Comparison of ENCODE assay signal across 8 cellular contexts in the genomic region with DNA sequence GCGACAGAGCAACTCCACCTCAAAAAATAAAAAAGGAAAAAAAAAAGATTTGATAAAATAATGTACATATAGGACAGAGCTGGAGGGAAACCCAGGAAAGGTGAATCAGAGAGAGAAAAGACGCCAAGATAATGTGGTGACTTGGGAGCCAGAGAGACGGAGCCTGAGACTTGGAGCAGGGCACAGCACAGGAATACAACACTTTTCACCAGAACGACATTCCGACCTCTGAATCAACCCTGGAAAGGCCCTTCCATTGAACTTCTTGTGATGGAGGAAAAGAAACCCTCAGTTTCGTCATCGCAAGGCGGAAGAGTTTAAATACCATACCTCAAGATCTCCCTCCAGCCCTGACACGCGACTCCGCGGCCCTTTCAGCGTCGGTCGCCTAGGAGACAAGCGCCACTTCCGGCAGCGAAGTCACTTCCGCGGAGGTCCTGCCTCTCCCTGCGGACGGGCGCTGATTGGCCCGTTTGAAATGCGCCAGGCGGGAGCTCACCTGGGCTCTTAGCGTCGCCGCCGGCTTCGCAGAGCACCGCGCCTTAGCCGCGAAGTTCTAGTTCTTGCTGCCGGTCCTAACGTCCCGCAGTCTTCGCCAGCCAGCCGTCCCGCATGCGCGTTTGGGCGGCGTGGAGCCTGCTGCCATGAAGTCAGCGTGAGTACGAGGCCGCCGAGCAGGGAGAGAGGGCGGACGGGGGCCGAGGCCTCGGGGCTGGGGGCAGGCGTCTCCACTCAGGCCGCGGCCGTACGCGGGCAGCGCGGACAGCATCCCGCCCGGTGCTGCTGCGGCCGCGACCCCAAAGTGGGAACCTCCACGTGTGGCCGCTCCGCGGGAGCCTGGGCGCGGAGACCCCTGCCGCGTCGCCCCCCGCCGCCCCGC. TPM values are rescaled to one million over a fixed set of nuclear protein-coding genes. Genes with fewer than 3 reads are reported as not detected.
DNase-seq lines count a peak whose midpoint lies in the region; ATAC-seq, FAIRE-seq and TF ChIP-seq lines count a peak whose summit lies in the region.

KIF23 (plus strand) TSS at position 528 of the 880 bp plus-strand sequence; CDS start at position 645, 117 bp downstream.

- peak within 1 kb of the TSS; percentile 60 for H3K56ac ChIP-seq in H1 (replicated peaks; ENCODE audit: insufficient read length, low read depth, low read length)

- H3K4me1 Mint-ChIP-seq in memory B cell = peaks cover 7% of the 10 kb centered on the region

- no peak for FAIRE-seq in H1 (lab: Jason Lieb, UNC)

- TF ChIP-seq RAD21 in H1 (IDR thresholded peaks at IDR 0.05 in 1 of 2, conservative IDR thresholded peaks at IDR 0.05 in 1 of 2; ENCODE audit: low read depth in 2 of 2, low read length in 2 of 2) = no peak

- peak; percentile 76; a peak in 2 of 3 replicates for TF ChIP-seq POLR2A in H1 (IDR thresholded peaks at IDR 0.05; ENCODE audit: control extremely low read depth in 1 of 2, low read depth in 2 of 2, low read length in 2 of 2)

- no peaks in the 10 kb centered on the region for H3K9me3 Mint-ChIP-seq in memory B cell

- peak within 1 kb of the TSS; percentile 53; the same call in 1 of the 2 replicates for H3K27ac ChIP-seq in H1 (ENCODE audit: low read depth, low read length)

- no peak within 1 kb of the TSS for H2AK5ac ChIP-seq in H1 (ENCODE audit: low read depth, low read length)

- H3K4me3 Mint-ChIP-seq in memory B cell = peak within 1 kb of the TSS; percentile 88

- no peak within 1 kb of the TSS for H2BK12ac ChIP-seq in H1 (ENCODE audit: low read depth, low read length)

- H3K36me3 ChIP-seq in H1 (ENCODE audit: control insufficient read depth in 2 of 4, insufficient read depth in 4 of 4, low read length in 3 of 4) = peaks cover 4 to 18% (median 11%) of the 10 kb centered on the region in 4 experiments; a peak in 7 of 8 replicates

- no peak within 1 kb of the TSS for H2BK15ac ChIP-seq in H1 (ENCODE audit: low read length)

- peak within 1 kb of the TSS; percentile 41; the same call in 1 of the 2 replicates for H4K8ac ChIP-seq in H1 (ENCODE audit: extremely low read depth, insufficient read depth, low read length)

- peaks cover 3% of the 10 kb centered on the region for H3K79me1 ChIP-seq in H1 (ENCODE audit: low read depth, low read length)

- H2BK5ac ChIP-seq in H1 (ENCODE audit: low read depth, low read length) = peak within 1 kb of the TSS; percentile 77

- 3% methylated on average over 60 of the region's 78 CpGs; no CpG with 5 or more reads in 1 of the 2 experiments for WGBS in H1 (ENCODE audit: extremely low coverage in 1 of 2, insufficient coverage in 1 of 2, insufficient read length in 1 of 2, insufficient replicate concordance in 2 of 2, low coverage in 1 of 2, low lambda C conversion rate in 2 of 2, missing lambda C conversion rate in 1 of 2), 2 experiments

- ATAC-seq in GM19468 (IDR thresholded peaks at IDR 0.05; ENCODE audit: extremely low read depth, unreplicated experiment) = peak; percentile 82
- ATAC-seq in memory B cell (ENCODE audit: low read depth) = peak; percentile 98

- H3K4me1 ChIP-seq in H1 (replicated peaks in 1 of 4; ENCODE audit: control insufficient read depth in 3 of 4, insufficient read depth in 4 of 4, low read length in 3 of 4) = peaks cover 0 to 2% (median under 1%) of the 10 kb centered on the region in 4 experiments; a peak in 2 of 7 replicates

- POLR2A ChIA-PET in activated CD8-positive, alpha-beta memory T cell treated with anti-CD3 and anti-CD28 coated beads for 36 hours (lab: Charles Lee) = interaction anchor here (0.6 to 1.6 kb wide), 4 partner anchors 14 to 49 kb away, joined by 3 to 6 read pairs (median 4); partner anchors contain the start of gene RPLP1
- POLR2A ChIA-PET in H1 (lab: Charles Lee; ENCODE audit: partially characterized antibody) = interaction anchor here (0.6 to 8.0 kb wide), 11 partner anchors 8 to 1704 kb away, joined by 3 to 97 read pairs (median 5); partner anchors contain the start of genes GLCE and RPLP1

- H3K4me3 ChIP-seq in H1 (ENCODE audit: extremely low read depth in 1 of 4, insufficient read depth in 2 of 4, low read depth in 3 of 4, low read length in 4 of 4) = peak within 1 kb of the TSS; percentile 81 to 95 (median 88)

- no peak within 1 kb of the TSS for H3K23ac ChIP-seq in H1 (ENCODE audit: insufficient read length)

- H3K14ac ChIP-seq in H1 (ENCODE audit: insufficient read length) = no peak within 1 kb of the TSS

- peak within 1 kb of the TSS; percentile 91 for H4K5ac ChIP-seq in H1 (ENCODE audit: insufficient read length, low read depth, low read length)

- H3K23me2 ChIP-seq in H1 (ENCODE audit: low read depth, low read length) = peaks cover 5% of the 10 kb centered on the region; the same call in 1 of the 2 replicates

- H4K20me1 ChIP-seq in H1 (replicated peaks in 1 of 2; ENCODE audit: control insufficient read depth in 1 of 2, insufficient read depth in 2 of 2, low read length in 2 of 2) = peaks cover 0 to 2% of the 10 kb centered on the region in 2 experiments

- peak within 1 kb of the TSS; percentile 79 for H4K91ac ChIP-seq in H1 (replicated peaks; ENCODE audit: insufficient read length, low read length)

- H3K27me3 ChIP-seq in H1 (replicated peaks in 1 of 4; ENCODE audit: control insufficient read depth in 3 of 4, extremely low read depth in 1 of 4, insufficient read depth in 3 of 4, low read length in 3 of 4) = no peaks in the 10 kb centered on the region

- peaks cover 5 to 40% of the 10 kb centered on the region in 2 experiments; a peak in 3 of 4 replicates for H3K79me2 ChIP-seq in H1 (ENCODE audit: control insufficient read depth in 1 of 2, insufficient read depth in 2 of 2, low read length in 2 of 2)

- peak within 1 kb of the TSS; percentile 97 for H3K18ac ChIP-seq in H1 (ENCODE audit: extremely low read depth, low read length)

- no peak for TF ChIP-seq EP300 in H1 (IDR thresholded peaks at IDR 0.05; ENCODE audit: borderline replicate concordance in 1 of 2, low read depth in 2 of 2, low read length in 2 of 2)

- peak within 1 kb of the TSS; percentile 30 for H3K27ac Mint-ChIP-seq in memory B cell

- H3K36me3 Mint-ChIP-seq in memory B cell = no peaks in the 10 kb centered on the region

- peak within 1 kb of the TSS; percentile 64 to 81 (median 70) for H3K9ac ChIP-seq in H1 (replicated peaks in 1 of 4; ENCODE audit: extremely low read depth in 1 of 4, low read depth in 3 of 4, low read length in 3 of 4)

- H3K4ac ChIP-seq in H1 (replicated peaks; ENCODE audit: insufficient read length, low read depth, low read length) = no peak within 1 kb of the TSS

- no peak within 1 kb of the TSS for H2BK120ac ChIP-seq in H1 (replicated peaks; ENCODE audit: low read depth, low read length)

- CTCF ChIA-PET in activated CD8-positive, alpha-beta memory T cell treated with anti-CD3 and anti-CD28 coated beads for 36 hours (lab: Charles Lee) = interaction anchor here (0.6 to 0.9 kb wide), 2 partner anchors 39 to 53 kb away, joined by 3 read pairs; no protein-coding TSS in a partner anchor
- CTCF ChIA-PET in H1 (lab: Charles Lee; ENCODE audit: partially characterized antibody) = interaction anchor here (0.6 to 1.3 kb wide), 7 partner anchors 11 to 381 kb away, joined by 3 to 4 read pairs (median 3); no protein-coding TSS in a partner anchor

- H3K9me3 ChIP-seq in H1 (ENCODE audit: insufficient read depth in 2 of 2, low read depth in 1 of 2, low read length in 1 of 2) = no peaks in the 10 kb centered on the region

- peak within 1 kb of the TSS; percentile 78 to 92 for H3K4me2 ChIP-seq in H1 (ENCODE audit: insufficient read depth in 1 of 2, low read depth in 2 of 2, low read length in 2 of 2)

- peak; percentile 75 for DNase-seq in CMK (ENCODE audit: low read depth)
- DNase-seq in HS-5 (ENCODE audit: low read depth) = peak; percentile 70
- DNase-seq in NOMO-1 (lab: John Stamatoyannopoulos, UW; ENCODE audit: unreplicated experiment in 2 of 2) = peak; percentile 89 to 91
- peak; percentile 84 to 90 for DNase-seq in H1 (ENCODE audit: low read depth in 1 of 2, low spot score in 2 of 2)
- DNase-seq in memory B cell (ENCODE audit: low spot score in 2 of 2) = peak; percentile 88
- peak; percentile 85 for DNase-seq in stimulated activated CD8-positive, alpha-beta memory T cell treated with anti-CD3 and anti-CD28 coated beads, Interleukin-12 subunit alpha, Interleukin-12 subunit beta, amount 100 ng/mL, for 24 hours (ENCODE audit: extremely low read depth)

- H2BK20ac ChIP-seq in H1 (ENCODE audit: low read length) = no peak within 1 kb of the TSS

- peak within 1 kb of the TSS; percentile 90; the same call in 1 of the 2 replicates for H2AFZ ChIP-seq in H1 (ENCODE audit: low read length)

- H3K27me3 Mint-ChIP-seq in memory B cell = peaks cover 6% of the 10 kb centered on the region

- no peak for TF ChIP-seq CTCF in H1 (IDR thresholded peaks at IDR 0.05; ENCODE audit: control extremely low read depth in 1 of 3, insufficient read depth in 1 of 3, low read depth in 1 of 3, low read length in 3 of 3)

RNA-seq across cellular contexts. Expression of gene KIF23, which starts in this region (rescaled TPM):
- 10 to 100 TPM; 41.6 to 45.0 TPM for total RNA-seq in activated CD8-positive, alpha-beta memory T cell treated with anti-CD3 and anti-CD28 coated beads for 36 hours
- 77.2 and 77.4 TPM in 2 replicates for total RNA-seq in H1 (2021; fragmentation: NEBNext Ultra II Directional; extraction: Animal tissue kit (Norgen Biotek cat#: 25700))
- polyA plus RNA-seq in H1 (2011; rRNA removed) = 17.9 and 26.2 TPM in 2 replicates
- 35.8 TPM for polyA plus RNA-seq in H1 (2011; cell fraction: cytosol; rRNA removed)
- polyA plus RNA-seq in H1 (2011; cell fraction: nucleus; rRNA removed) = 26.3 TPM
- 49.1 to 67.9 TPM (median 50.1 TPM) in 4 replicates for polyA plus RNA-seq in H1 (2012, experiment 1 of 2)
- polyA plus RNA-seq in H1 (2012, experiment 2 of 2) = 3.7 TPM
- polyA plus RNA-seq in H1 (2013, experiment 1 of 2) = 40.5 TPM
- polyA plus RNA-seq in H1 (2013, experiment 2 of 2) = 39.7 TPM
- 31.8 and 41.4 TPM in 2 replicates for polyA minus RNA-seq in H1 (2011; rRNA and poly(A)+ RNA removed)
- polyA minus RNA-seq in H1 (2011; cell fraction: cytosol; rRNA and poly(A)+ RNA removed) = 34.8 TPM
- polyA minus RNA-seq in H1 (2011; cell fraction: nucleus; rRNA and poly(A)+ RNA removed) = 52.6 TPM

Comparison
In these comparisons a context has a peak if more than half of its experiments do, and no peak if none do; other contexts are left out.
1. Peak in every context shown above with its lines: DNase-seq, ATAC-seq, H3K4me3 ChIP-seq and H3K27ac ChIP-seq.